11 cellular contexts compared by ENCODE assay signal in genomic region chr1:169110691-169111447, GRCh38. TPM values are rescaled to one million over a fixed set of nuclear protein-coding genes. Genes with fewer than 3 reads are reported as not detected.
DNase-seq lines count a peak whose midpoint lies in the region; TF ChIP-seq lines count a peak whose summit lies in the region.
"Had no signal": no experiment of that assay in that cellular context is flagged by ENCODE, and none has a peak within 500 bp of the region (broad histone marks: within the 10 kb centered on the region; RNA-seq: fewer than 3 reads in every experiment).

No MANE protein-coding gene starts in this region.

- H3K27me3 Mint-ChIP-seq in neural crest cell (ENCODE audit: low read depth), result no peaks in the 10 kb centered on the region

- TF ChIP-seq POLR2A in esophagus squamous epithelium (IDR thresholded peaks at IDR 0.05), result no peak
- TF ChIP-seq POLR2A in vagina (IDR thresholded peaks at IDR 0.05), result no peak

- intact Hi-C loops in esophagus squamous epithelium (cut with DNase I) (no loop called here), vagina (cut with DNase I) (no loop called here)

- peaks cover 17% of the 10 kb centered on the region for H3K36me3 Mint-ChIP-seq in neural crest cell (ENCODE audit: low read depth)

- H3K27me3 ChIP-seq in BLaER1 treated with 17β-estradiol and CSF1 and Interleukin-3, amounts not matched to agents 10 nM and 100 nM, result peaks cover 0 to 21% (median 14%) of the 10 kb centered on the region in 11 experiments; a peak in 19 of 22 replicates
- H3K27me3 ChIP-seq in SJSA1 (replicated peaks) (no peaks in the 10 kb centered on the region), esophagus squamous epithelium (peaks cover 0 to under 1% (median 0%) of the 10 kb centered on the region in 4 donors), vagina (no peaks in the 10 kb centered on the region)

- H3K4me1 Mint-ChIP-seq in neural crest cell, result peaks cover 39% of the 10 kb centered on the region

- WGBS in esophagus squamous epithelium, 2 donors, result 32 to 39% methylated on average over 7 of the region's 7 CpGs

- DNase-seq in SJSA1 (ENCODE audit: low read depth in 1 of 2, low spot score in 2 of 2) (no peak), esophagus squamous epithelium (lab: John Stamatoyannopoulos, UW) (no peak), neural crest cell (ENCODE audit: low read depth, low spot score) (no peak), vagina (ENCODE audit: extremely low spot score in 2 of 2) (no peak), COR-L47 (lab: John Stamatoyannopoulos, UW) (no peak), occipital lobe (lab: John Stamatoyannopoulos, UW) (no peak), HCEC 1CT (no peak)
- DNase-seq: activated CD4-positive, CD25-positive, alpha-beta regulatory T cell; CD4-positive, alpha-beta memory T cell; NCI-H774 had no signal

- peak overlapping the region in 3 of 11 experiments; percentile 39 to 54 (median 53); a peak in 6 of 22 replicates for H3K27ac ChIP-seq in BLaER1 treated with 17β-estradiol and CSF1 and Interleukin-3, amounts not matched to agents 10 nM and 100 nM
- peak overlapping the region; percentile 61; the same call in 1 of the 2 replicates for H3K27ac ChIP-seq in SJSA1
- peak overlapping the region in 3 of 4 donors; percentile 90 to 97 (median 92) for H3K27ac ChIP-seq in esophagus squamous epithelium
- no peak overlapping the region for H3K27ac ChIP-seq in vagina

- peaks cover 0 to 6% (median 0%) of the 10 kb centered on the region in 11 experiments; a peak in 1 of 22 replicates for H4K20me1 ChIP-seq in BLaER1 treated with 17β-estradiol and CSF1 and Interleukin-3, amounts not matched to agents 10 nM and 100 nM

- peak overlapping the region in 4 of 10 experiments; percentile 1 to 97 (median 24); a peak in 5 of 20 replicates for H3K4me3 ChIP-seq in BLaER1 treated with 17β-estradiol and CSF1 and Interleukin-3, amounts not matched to agents 10 nM and 100 nM
- H3K4me3 ChIP-seq in SJSA1, result no peak overlapping the region
- H3K4me3 ChIP-seq in esophagus squamous epithelium, result peak overlapping the region in 2 of 4 donors; percentile 78 to 95
- no peak overlapping the region for H3K4me3 ChIP-seq in vagina

- TF ChIP-seq CTCF in esophagus squamous epithelium (IDR thresholded peaks at IDR 0.05) (no peak), neural crest cell (conservative IDR thresholded peaks at IDR 0.05) (no peak), vagina (IDR thresholded peaks at IDR 0.05) (no peak)

- H3K4me3 Mint-ChIP-seq in neural crest cell, result peak overlapping the region; percentile 90

- peaks cover 24 to 83% (median 41%) of the 10 kb centered on the region in 10 experiments for H3K4me1 ChIP-seq in BLaER1 treated with 17β-estradiol and CSF1 and Interleukin-3, amounts not matched to agents 10 nM and 100 nM
- H3K4me1 ChIP-seq in SJSA1 (replicated peaks) (peaks cover 76% of the 10 kb centered on the region), esophagus squamous epithelium (peaks cover 18 to 88% (median 36%) of the 10 kb centered on the region in 3 donors), vagina (peaks cover 2% of the 10 kb centered on the region)

- H3K9ac ChIP-seq in BLaER1 treated with 17β-estradiol and CSF1 and Interleukin-3, amounts not matched to agents 10 nM and 100 nM, result peak overlapping the region in 3 of 11 experiments; percentile 46 to 85 (median 47); a peak in 5 of 22 replicates

- peak overlapping the region in 10 of 11 experiments; percentile 42 to 98 (median 70); a peak in 17 of 22 replicates for H3K4me2 ChIP-seq in BLaER1 treated with 17β-estradiol and CSF1 and Interleukin-3, amounts not matched to agents 10 nM and 100 nM

- H3K36me3 ChIP-seq in BLaER1 treated with 17β-estradiol and CSF1 and Interleukin-3, amounts not matched to agents 10 nM and 100 nM, result peaks cover 0 to 44% (median 6%) of the 10 kb centered on the region in 11 experiments; a peak in 10 of 22 replicates
- H3K36me3 ChIP-seq in SJSA1 (peaks cover 51% of the 10 kb centered on the region), esophagus squamous epithelium (peaks cover 0 to 48% (median 0%) of the 10 kb centered on the region in 3 donors), vagina (no peaks in the 10 kb centered on the region)

- H3K27ac Mint-ChIP-seq in neural crest cell (ENCODE audit: unreplicated experiment), result peak overlapping the region; percentile 3

- H3K9me3 Mint-ChIP-seq in neural crest cell, result no peaks in the 10 kb centered on the region

- H3K9me3 ChIP-seq in BLaER1 treated with 17β-estradiol and CSF1 and Interleukin-3, amounts not matched to agents 10 nM and 100 nM (replicated peaks in 1 of 11), result no peaks in the 10 kb centered on the region
- no peaks in the 10 kb centered on the region for H3K9me3 ChIP-seq in SJSA1 (replicated peaks)
- no peaks in the 10 kb centered on the region for H3K9me3 ChIP-seq in esophagus squamous epithelium
- no peaks in the 10 kb centered on the region for H3K9me3 ChIP-seq in vagina

RNA-seq across cellular contexts. Expression of gene ATP1B1, which starts 4.4 kb away (rescaled TPM):
- 23.0 and 23.3 TPM in 2 replicates for total RNA-seq in SJSA1 (2014; rRNA removed; shearing (Covaris generic))
- total RNA-seq in esophagus squamous epithelium (100 to 1,000 TPM in 2 of 4 donors, 10 to 100 TPM in 2; 87.0 to 222 (median 153) TPM), neural crest cell (25.2 and 26.5 TPM in 2 replicates), vagina (27.5 TPM), occipital lobe (233 TPM)
